Comparison of ENCODE assay signal across 10 cellular contexts in the genomic region with DNA sequence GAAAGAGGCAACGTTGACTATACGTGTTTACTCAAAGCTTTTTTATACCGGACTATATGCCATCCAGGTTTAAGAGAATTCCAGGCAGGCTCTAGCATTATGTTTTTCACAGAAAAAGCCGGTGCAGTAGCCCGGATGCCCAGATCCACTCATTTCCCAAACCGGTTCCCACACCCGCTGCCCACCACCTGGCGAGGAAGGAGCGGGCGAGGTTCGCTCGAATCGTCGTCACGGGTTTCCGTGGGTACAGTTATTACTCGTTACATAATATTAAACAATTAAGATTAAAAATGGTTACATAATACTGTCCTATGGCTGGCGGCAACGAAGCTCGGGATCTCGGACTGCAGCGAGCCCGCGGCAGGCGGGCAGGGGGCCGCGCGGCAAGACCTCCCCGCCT. TPM values are rescaled to one million over a fixed set of nuclear protein-coding genes. Genes with fewer than 3 reads are reported as not detected.
A peak's percentile ranks its signal among the peaks of the same experiment; 100 is the strongest.
DNase-seq lines count a peak whose midpoint lies in the region; ATAC-seq and TF ChIP-seq lines count a peak whose summit lies in the region.
"Had no signal": no experiment of that assay in that cellular context is flagged by ENCODE, and none has a peak within 500 bp of the region (broad histone marks: within the 10 kb centered on the region; RNA-seq: fewer than 3 reads in every experiment).

No MANE protein-coding gene starts in this region.

- H3K4me1 Mint-ChIP-seq in stimulated activated naive CD8-positive, alpha-beta T cell treated with anti-CD3 and anti-CD28 coated beads, Interleukin-15, Interleukin-2, amounts not matched to agents 100 ng/mL and 50 ng/mL, for 24 hours (ENCODE audit: low read depth) = peaks cover 12% of the 10 kb centered on the region
- H3K4me1 Mint-ChIP-seq in nephron = peaks cover 52% of the 10 kb centered on the region

- no peak for DNase-seq in stimulated activated naive CD8-positive, alpha-beta T cell treated with anti-CD3 and anti-CD28 coated beads, Interleukin-15, Interleukin-2, amounts not matched to agents 100 U/mL and 50 U/mL, for 24 hours
- no peak for DNase-seq in choroid plexus epithelial cell (ENCODE audit: low read depth)
- DNase-seq in vagina (ENCODE audit: extremely low spot score in 2 of 2) = no peak
- DNase-seq in occipital lobe (lab: John Stamatoyannopoulos, UW) = no peak
- DNase-seq in NCI-H2081 treated with DMSO at 0.1 percent for 48 hours (lab: John Stamatoyannopoulos, UW) = no peak
- DNase-seq in NCI-H2196 (lab: John Stamatoyannopoulos, UW; ENCODE audit: unreplicated experiment) = no peak

- no peaks in the 10 kb centered on the region for H3K36me3 ChIP-seq in vagina
- H3K36me3 ChIP-seq: neutrophil had no signal

- no peaks in the 10 kb centered on the region for H3K36me3 Mint-ChIP-seq in stimulated activated naive CD8-positive, alpha-beta T cell treated with anti-CD3 and anti-CD28 coated beads, Interleukin-15, Interleukin-2, amounts not matched to agents 100 ng/mL and 50 ng/mL, for 24 hours (ENCODE audit: low read depth)
- H3K36me3 Mint-ChIP-seq in nephron (ENCODE audit: low read depth) = peaks cover 43% of the 10 kb centered on the region

- H3K27ac ChIP-seq in vagina = no peak overlapping the region
- H3K27ac ChIP-seq: neutrophil had no signal

- H3K4me1 ChIP-seq in vagina = peaks cover 35% of the 10 kb centered on the region

- peaks cover 46% of the 10 kb centered on the region for H3K27me3 Mint-ChIP-seq in stimulated activated naive CD8-positive, alpha-beta T cell treated with anti-CD3 and anti-CD28 coated beads, Interleukin-15, Interleukin-2, amounts not matched to agents 100 ng/mL and 50 ng/mL, for 24 hours
- peaks cover 54% of the 10 kb centered on the region for H3K27me3 Mint-ChIP-seq in nephron (ENCODE audit: low read depth)

- H3K27me3 ChIP-seq in vagina = no peaks in the 10 kb centered on the region

- intact Hi-C loops in vagina (cut with DNase I) = loop anchor here (10.0 kb wide), 1 partner anchor 307 kb away; no protein-coding TSS in a partner anchor

- H3K9me3 Mint-ChIP-seq in stimulated activated naive CD8-positive, alpha-beta T cell treated with anti-CD3 and anti-CD28 coated beads, Interleukin-15, Interleukin-2, amounts not matched to agents 100 ng/mL and 50 ng/mL, for 24 hours = peaks cover 3% of the 10 kb centered on the region
- peaks cover 6% of the 10 kb centered on the region for H3K9me3 Mint-ChIP-seq in nephron

- H3K27ac Mint-ChIP-seq in stimulated activated naive CD8-positive, alpha-beta T cell treated with anti-CD3 and anti-CD28 coated beads, Interleukin-15, Interleukin-2, amounts not matched to agents 100 ng/mL and 50 ng/mL, for 24 hours = no peak overlapping the region
- H3K27ac Mint-ChIP-seq in nephron = no peak overlapping the region

- peak overlapping the region; percentile 56 for H3K4me3 Mint-ChIP-seq in stimulated activated naive CD8-positive, alpha-beta T cell treated with anti-CD3 and anti-CD28 coated beads, Interleukin-15, Interleukin-2, amounts not matched to agents 100 ng/mL and 50 ng/mL, for 24 hours
- H3K4me3 Mint-ChIP-seq in nephron = peak overlapping the region; percentile 56 to 72 (median 66)

- H3K9me3 ChIP-seq in vagina = no peaks in the 10 kb centered on the region
- H3K9me3 ChIP-seq: neutrophil had no signal

- no peak for TF ChIP-seq POLR2A in vagina (IDR thresholded peaks at IDR 0.05)

- H3K4me3 ChIP-seq in choroid plexus epithelial cell (ENCODE audit: low read depth, low read length) (peak overlapping the region; percentile 27), vagina (peak overlapping the region; percentile 38 to 45)
- H3K4me3 ChIP-seq: K562 had no signal

- no peak for TF ChIP-seq CTCF in choroid plexus epithelial cell (conservative IDR thresholded peaks at IDR 0.05; ENCODE audit: low read depth, low read length)
- TF ChIP-seq CTCF in nephron (IDR thresholded peaks at IDR 0.05; ENCODE audit: unreplicated experiment in 3 of 3) = peak in 1 of 3 experiments; percentile 3
- TF ChIP-seq CTCF in vagina (IDR thresholded peaks at IDR 0.05) = no peak

- ATAC-seq in stimulated activated naive CD8-positive, alpha-beta T cell treated with anti-CD3 and anti-CD28 coated beads, Interleukin-15, Interleukin-2, amounts not matched to agents 100 U/mL and 50 U/mL, for 24 hours = no peak
- ATAC-seq: K562 had no signal

RNA-seq across cellular contexts. Expression of gene GRB10, which starts 0.8 kb away (rescaled TPM):
- total RNA-seq in vagina = 48.6 TPM
- total RNA-seq in occipital lobe = 58.3 TPM
